In the genomic region with DNA sequence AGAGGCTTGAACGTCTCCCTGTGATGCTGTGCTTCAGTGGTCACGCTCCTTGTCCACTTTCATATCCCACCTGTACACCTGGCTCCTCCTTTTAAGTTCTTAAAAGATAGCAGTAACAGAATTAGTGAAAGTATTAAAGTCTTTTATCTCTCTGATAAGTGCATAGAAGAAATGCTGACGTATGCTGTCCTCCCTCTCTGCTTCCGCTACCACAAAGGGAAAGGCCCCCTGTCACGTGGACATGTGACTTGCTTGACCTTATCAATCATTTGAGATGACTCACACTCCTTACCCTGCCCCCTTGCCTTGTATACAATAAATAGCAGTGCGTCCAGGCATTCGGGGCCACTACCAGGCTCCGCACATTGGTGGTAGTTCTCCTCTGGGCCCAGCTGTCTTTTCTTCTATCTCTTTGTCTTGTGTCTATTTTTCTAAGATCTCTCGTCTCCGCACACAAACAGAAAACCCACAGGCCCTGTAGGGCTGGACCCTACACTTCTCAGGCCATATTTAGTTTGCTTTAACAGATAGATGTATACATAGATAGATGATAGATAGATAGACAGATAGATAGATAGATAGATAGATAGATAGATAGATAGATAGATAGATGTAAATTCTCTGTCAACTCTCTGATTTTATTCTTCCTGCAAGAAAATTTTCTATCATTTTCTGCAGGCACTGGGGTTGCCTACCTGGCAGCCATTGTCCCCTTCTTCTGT, we compare ENCODE assay signal across 14 cellular contexts.
"Had no signal": no experiment of that assay in that cellular context is flagged by ENCODE, and none has a peak within 500 bp of the region (broad histone marks: within the 10 kb centered on the region; RNA-seq: fewer than 3 reads in every experiment).

No MANE protein-coding gene starts in this region.

- H3K36me3 Mint-ChIP-seq: natural killer cell treated with Interleukin-12 subunit alpha and Interleukin-12 subunit beta and Interleukin-15 and Interleukin-18, amount 100 ng/mL, for 72 hours; WTC11 had no signal

- H3K36me3 ChIP-seq: gastroesophageal sphincter, ovary, tibial artery had no signal

- H3K4me3 ChIP-seq: gastroesophageal sphincter, lung, ovary, tibial artery had no signal

- H3K4me1 Mint-ChIP-seq: WTC11 had no signal

- H3K27ac ChIP-seq: epithelial cell of prostate, gastroesophageal sphincter, ovary, tibial artery had no signal

- H3K27me3 Mint-ChIP-seq: central memory CD8-positive, alpha-beta T cell had no signal

- ATAC-seq: effector memory CD8-positive, alpha-beta T cell; gastroesophageal sphincter; natural killer cell treated with Interleukin-12 subunit alpha and Interleukin-12 subunit beta and Interleukin-15 and Interleukin-18, amount 100 ng/mL, for 72 hours; WTC11 had no signal

- H3K4me3 Mint-ChIP-seq: activated naive CD4-positive, alpha-beta T cell treated with anti-CD3 and anti-CD28 coated beads for 36 hours; central memory CD8-positive, alpha-beta T cell; effector memory CD8-positive, alpha-beta T cell; natural killer cell treated with Interleukin-12 subunit alpha and Interleukin-12 subunit beta and Interleukin-15 and Interleukin-18, amount 100 ng/mL, for 72 hours; WTC11 had no signal

- H3K27me3 ChIP-seq: gastroesophageal sphincter, ovary, tibial artery had no signal

- H3K9me3 Mint-ChIP-seq: effector memory CD8-positive, alpha-beta T cell had no signal

- H3K27ac Mint-ChIP-seq: activated naive CD4-positive, alpha-beta T cell treated with anti-CD3 and anti-CD28 coated beads for 36 hours; effector memory CD8-positive, alpha-beta T cell; natural killer cell treated with Interleukin-12 subunit alpha and Interleukin-12 subunit beta and Interleukin-15 and Interleukin-18, amount 100 ng/mL, for 72 hours; WTC11 had no signal

- H3K9me3 ChIP-seq: ovary had no signal

- DNase-seq: activated CD4-positive, alpha-beta T cell treated with anti-CD3 and anti-CD28 coated beads for 48 hours; activated naive CD4-positive, alpha-beta T cell treated with anti-CD3 and anti-CD28 coated beads for 36 hours; cortex of kidney; effector memory CD8-positive, alpha-beta T cell; kidney glomerular epithelial cell; ovary; T-helper 9 cell; tibial artery had no signal
